28 cellular contexts compared by ENCODE assay signal in genomic region chr14:63878052-63878451, GRCh38. TPM values are rescaled to one million over a fixed set of nuclear protein-coding genes. Genes with fewer than 3 reads are reported as not detected.
DNase-seq lines count a peak whose midpoint lies in the region; ATAC-seq and TF ChIP-seq lines count a peak whose summit lies in the region.
"Had no signal": no experiment of that assay in that cellular context is flagged by ENCODE, and none has a peak within 500 bp of the region (broad histone marks: within the 10 kb centered on the region; RNA-seq: fewer than 3 reads in every experiment).

No MANE protein-coding gene starts in this region.

- no peak for TF ChIP-seq EP300 in esophagus muscularis mucosa (IDR thresholded peaks at IDR 0.05)

- 97% methylated on average over 3 of the region's 3 CpGs for WGBS in esophagus muscularis mucosa
- WGBS in aorta, 2 donors, result 94 to 95% methylated on average over 3 of the region's 3 CpGs
- WGBS in spleen, 5 donors, result 92 to 99% (median 98%) methylated on average over 3 of the region's 3 CpGs

- intact Hi-C loops in left ventricle myocardium inferior (cut with micrococcal nuclease), result no loop called here
- intact Hi-C loops in cardiac septum (cut with DNase I), result no loop called here
- intact Hi-C loops in esophagus muscularis mucosa (cut with DNase I), result no loop called here
- intact Hi-C loops in aorta (cut with DNase I), result no loop called here
- intact Hi-C loops in spleen (cut with DNase I; ENCODE audit: low total_unique reads), result no loop called here

- H3K36me3 ChIP-seq in left ventricle myocardium inferior (no peaks in the 10 kb centered on the region), esophagus muscularis mucosa (peaks cover 0 to 5% (median 0%) of the 10 kb centered on the region in 4 donors), skeletal muscle tissue (ENCODE audit: control insufficient read depth in 3 of 3, insufficient read depth in 3 of 3, low read length in 3 of 3) (no peaks in the 10 kb centered on the region), aorta (ENCODE audit: control insufficient read depth in 1 of 2, insufficient read depth in 2 of 2, low read length in 1 of 2) (no peaks in the 10 kb centered on the region), spleen (no peaks in the 10 kb centered on the region)
- H3K36me3 ChIP-seq: brain microvascular endothelial cell, heart left ventricle had no signal

- no peak overlapping the region for H3K4me3 ChIP-seq in left ventricle myocardium inferior
- H3K4me3 ChIP-seq in esophagus muscularis mucosa, result no peak overlapping the region
- no peak overlapping the region for H3K4me3 ChIP-seq in skeletal muscle tissue (ENCODE audit: low read length in 3 of 3)
- no peak overlapping the region for H3K4me3 ChIP-seq in aorta (ENCODE audit: low read length in 2 of 2)
- no peak overlapping the region for H3K4me3 ChIP-seq in spleen
- H3K4me3 ChIP-seq: heart left ventricle, skin epidermis had no signal

- H3K4me1 ChIP-seq in left ventricle myocardium inferior, result peaks cover 51% of the 10 kb centered on the region
- H3K4me1 ChIP-seq in esophagus muscularis mucosa, result peaks cover 41 to 51% (median 47%) of the 10 kb centered on the region in 4 donors
- H3K4me1 ChIP-seq in skeletal muscle tissue (ENCODE audit: control insufficient read depth in 3 of 3, insufficient read depth in 3 of 3, low read length in 3 of 3), result peaks cover 13 to 18% (median 16%) of the 10 kb centered on the region in 3 donors
- peaks cover 4 to 8% of the 10 kb centered on the region in 2 donors for H3K4me1 ChIP-seq in aorta (ENCODE audit: control insufficient read depth in 1 of 2, insufficient read depth in 2 of 2, low read length in 2 of 2)
- H3K4me1 ChIP-seq in spleen, result peaks cover 12 to 62% (median 34%) of the 10 kb centered on the region in 6 donors

- TF ChIP-seq CTCF in left ventricle myocardium inferior (IDR thresholded peaks at IDR 0.05; ENCODE audit: borderline replicate concordance) (no peak), esophagus muscularis mucosa (IDR thresholded peaks at IDR 0.05) (no peak), spleen (IDR thresholded peaks at IDR 0.05 in 8 of 11, conservative IDR thresholded peaks at IDR 0.05 in 3 of 11) (no peak)

- no peak for TF ChIP-seq POLR2A in esophagus muscularis mucosa (IDR thresholded peaks at IDR 0.05; ENCODE audit: low read depth)
- TF ChIP-seq POLR2A in spleen (IDR thresholded peaks at IDR 0.05), result no peak

- H3K27me3 ChIP-seq in left ventricle myocardium inferior (ENCODE audit: low read depth) (no peaks in the 10 kb centered on the region), esophagus muscularis mucosa (no peaks in the 10 kb centered on the region), skeletal muscle tissue (ENCODE audit: control insufficient read depth in 3 of 3, insufficient read depth in 3 of 3, low read length in 3 of 3) (no peaks in the 10 kb centered on the region), aorta (ENCODE audit: control insufficient read depth in 1 of 2, insufficient read depth in 2 of 2, low read length in 1 of 2) (no peaks in the 10 kb centered on the region), spleen (replicated peaks in 1 of 7) (no peaks in the 10 kb centered on the region)
- H3K27me3 ChIP-seq: brain microvascular endothelial cell, heart left ventricle had no signal

- H3K9ac ChIP-seq in skeletal muscle tissue (ENCODE audit: low read depth in 1 of 3, low read length in 3 of 3), result no peak overlapping the region

- DNase-seq in left ventricle myocardium inferior (no peak), cardiac septum (ENCODE audit: low spot score) (no peak), esophagus muscularis mucosa (ENCODE audit: extremely low spot score) (no peak), aorta (no peak), spleen (no peak)
- DNase-seq in activated CD4-positive, CD25-positive, alpha-beta regulatory T cell (lab: John Stamatoyannopoulos, UW), result no peak
- DNase-seq: activated CD4-positive, alpha-beta T cell treated with anti-CD3 and anti-CD28 coated beads for 48 hours; activated gamma-delta T cell; activated naive CD8-positive, alpha-beta T cell treated with anti-CD3 and anti-CD28 coated beads, Interleukin-2, amount 50 U/mL, for 24 hours; activated T-cell treated with anti-CD3 and anti-CD28 coated beads, Interleukin-2, amount 50 U/mL, for 1 hour; brain microvascular endothelial cell; CD4-positive, alpha-beta T cell; DMS153; effector CD4-positive, alpha-beta T cell; heart left ventricle; Kasumi-1; mesendoderm; MV-4-11; NCI-H1436 treated with DMSO at 0.1 percent for 48 hours; NCI-H524; NK-92 treated with Interleukin-12 subunit alpha and Interleukin-12 subunit beta, amount 100 ng/mL, for 24 hours; PC-3; stimulated activated CD8-positive, alpha-beta memory T cell treated with anti-CD3 and anti-CD28 coated beads, Interleukin-4, amount 100 ng/mL, for 48 hours had no signal

- H3K9me3 ChIP-seq in left ventricle myocardium inferior (replicated peaks), result no peaks in the 10 kb centered on the region
- H3K9me3 ChIP-seq in esophagus muscularis mucosa, result no peaks in the 10 kb centered on the region
- H3K9me3 ChIP-seq in skeletal muscle tissue (ENCODE audit: control insufficient read depth in 3 of 3, low read length in 3 of 3), result no peaks in the 10 kb centered on the region
- no peaks in the 10 kb centered on the region for H3K9me3 ChIP-seq in aorta (ENCODE audit: control insufficient read depth, low read length)
- no peaks in the 10 kb centered on the region for H3K9me3 ChIP-seq in spleen
- H3K9me3 ChIP-seq: heart left ventricle had no signal

- no peak for ATAC-seq in aorta (ENCODE audit: low FRiP score)
- no peak for ATAC-seq in GM18868 (IDR thresholded peaks at IDR 0.05; ENCODE audit: unreplicated experiment)
- ATAC-seq: activated naive CD8-positive, alpha-beta T cell treated with anti-CD3 and anti-CD28 coated beads, Interleukin-2, amount 50 U/mL, for 24 hours; PC-3; Right ventricle myocardium inferior had no signal

- H3K27ac ChIP-seq in left ventricle myocardium inferior (replicated peaks) (peak overlapping the region; percentile 83), esophagus muscularis mucosa (replicated peaks in 1 of 4) (peak overlapping the region; percentile 49 to 67 (median 62)), skeletal muscle tissue (ENCODE audit: low read depth, low read length) (peak overlapping the region; percentile 7), aorta (ENCODE audit: low read depth in 1 of 2, low read length in 2 of 2) (peak overlapping the region; percentile 4 to 78), spleen (peak overlapping the region in 3 of 8 donors; percentile 5 to 54 (median 43))
- H3K27ac ChIP-seq: brain microvascular endothelial cell, epithelial cell of prostate had no signal

RNA-seq across cellular contexts. Expression of gene SYNE2, which starts 25.2 kb away (rescaled TPM):
- total RNA-seq in left ventricle myocardium inferior (186 TPM), cardiac septum (61.4 TPM), esophagus muscularis mucosa (100 to 1,000 TPM in 2 of 4 donors, 10 to 100 TPM in 2; 92.4 to 165 (median 98.3) TPM), skeletal muscle tissue (81.4 TPM), aorta (100 to 1,000 TPM; 168 to 197 TPM), spleen (100 to 1,000 TPM; 128 to 173 (median 154) TPM)
- polyA plus RNA-seq in aorta (10 to 100 TPM; 14.7 to 30.2 TPM), spleen (10 to 100 TPM; 16.0 to 25.5 (median 19.6) TPM)
